Comparison of ENCODE assay signal across 7 cellular contexts in the genomic region with DNA sequence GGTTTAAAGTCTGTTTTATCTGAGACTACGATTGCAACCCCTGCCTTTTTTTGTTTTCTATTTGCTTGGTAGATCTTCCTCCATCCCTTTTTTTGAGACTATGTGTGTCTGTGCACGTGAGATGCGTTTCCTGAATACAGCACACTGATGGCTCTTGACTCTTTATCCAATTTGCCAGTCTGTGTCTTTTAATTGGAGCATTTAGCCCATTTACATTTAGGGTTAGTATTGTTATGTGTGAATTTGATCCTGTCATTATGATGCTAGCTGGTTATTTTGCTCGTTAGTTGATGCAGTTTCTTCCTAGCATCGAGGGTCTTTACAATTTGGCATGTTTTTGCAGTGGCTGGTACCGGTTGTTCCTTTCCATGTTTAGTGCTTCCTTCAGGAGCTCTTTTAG. TPM values are rescaled to one million over a fixed set of nuclear protein-coding genes. Genes with fewer than 3 reads are reported as not detected.
"Had no signal": no experiment of that assay in that cellular context is flagged by ENCODE, and none has a peak within 500 bp of the region (broad histone marks: within the 10 kb centered on the region; RNA-seq: fewer than 3 reads in every experiment).

No MANE protein-coding gene starts in this region.

RNA-seq across cellular contexts. Expression of gene SLAMF6, which starts 44.0 kb away (rescaled TPM):
- total RNA-seq: GM23248, GM23338, H1, H4, H7, H9, HFFc6 had no signal
- polyA plus RNA-seq: GM23248, GM23338, H1 had no signal
